ENCODE assay signal across 13 cellular contexts in genomic region chr5:35320029-35320428, GRCh38.
DNase-seq lines count a peak whose midpoint lies in the region; ATAC-seq and TF ChIP-seq lines count a peak whose summit lies in the region.
"Had no signal": no experiment of that assay in that cellular context is flagged by ENCODE, and none has a peak within 500 bp of the region (broad histone marks: within the 10 kb centered on the region; RNA-seq: fewer than 3 reads in every experiment).

No MANE protein-coding gene starts in this region.

- DNase-seq in neural progenitor cell (ENCODE audit: low spot score) (no peak), progenitor cell of endocrine pancreas (ENCODE audit: low spot score, unreplicated experiment) (no peak), Right ventricle myocardium superior (no peak)
- DNase-seq in stimulated activated naive CD4-positive, alpha-beta T cell treated with Interleukin-2 at 50 U/mL for 16 hours (lab: John Stamatoyannopoulos, UW): no peak
- DNase-seq: NCI-H510A treated with DMSO at 0.1 percent for 48 hours, T-helper 17 cell had no signal

- H3K4me2 ChIP-seq in neural progenitor cell: no peak overlapping the region

- H3K36me3 ChIP-seq in neural progenitor cell: no peaks in the 10 kb centered on the region

- no peak overlapping the region for H3K27ac ChIP-seq in neural progenitor cell
- H3K27ac ChIP-seq: GM23248 had no signal

- no peaks in the 10 kb centered on the region for H3F3A ChIP-seq in neural progenitor cell (ENCODE audit: low read depth)

- H3K27ac Mint-ChIP-seq in neural progenitor cell: no peak overlapping the region
- H3K27ac Mint-ChIP-seq in progenitor cell of endocrine pancreas: no peak overlapping the region
- H3K27ac Mint-ChIP-seq: T-helper 17 cell had no signal

- H3K27me3 Mint-ChIP-seq in neural progenitor cell (ENCODE audit: insufficient read depth, low read depth) (peaks cover 2% of the 10 kb centered on the region), progenitor cell of endocrine pancreas (no peaks in the 10 kb centered on the region)

- H3K79me2 ChIP-seq in neural progenitor cell (ENCODE audit: low read depth): no peaks in the 10 kb centered on the region

- intact Hi-C loops in Right ventricle myocardium superior (cut with DNase I): no loop called here

- no peaks in the 10 kb centered on the region for H3K9me3 ChIP-seq in neural progenitor cell (ENCODE audit: low read depth)

- H3K4me1 Mint-ChIP-seq in neural progenitor cell (peaks cover 9% of the 10 kb centered on the region), progenitor cell of endocrine pancreas (ENCODE audit: low read depth) (no peaks in the 10 kb centered on the region)

- H3K4me1 ChIP-seq in neural progenitor cell: no peaks in the 10 kb centered on the region

- H3K9me3 Mint-ChIP-seq in neural progenitor cell (no peaks in the 10 kb centered on the region), progenitor cell of endocrine pancreas (ENCODE audit: low read depth) (no peaks in the 10 kb centered on the region)

- H3K36me3 Mint-ChIP-seq in neural progenitor cell (no peaks in the 10 kb centered on the region), progenitor cell of endocrine pancreas (ENCODE audit: insufficient read depth) (no peaks in the 10 kb centered on the region)

- no peak overlapping the region for H2AFZ ChIP-seq in neural progenitor cell (replicated peaks)
- H2AFZ ChIP-seq: GM23248 had no signal

- TF ChIP-seq CTCF in neural progenitor cell (IDR thresholded peaks at IDR 0.05) (no peak), progenitor cell of endocrine pancreas (IDR thresholded peaks at IDR 0.05; ENCODE audit: unreplicated experiment) (no peak)

- H3K27me3 ChIP-seq in neural progenitor cell: no peaks in the 10 kb centered on the region
- H3K27me3 ChIP-seq: foreskin keratinocyte had no signal

- no peak overlapping the region for H3K4me3 ChIP-seq in neural progenitor cell
- H3K4me3 ChIP-seq: GM23248 had no signal

- H3K4me3 Mint-ChIP-seq in neural progenitor cell (no peak overlapping the region), progenitor cell of endocrine pancreas (ENCODE audit: low read depth) (no peak overlapping the region)
- H3K4me3 Mint-ChIP-seq: T-helper 17 cell had no signal

- no peaks in the 10 kb centered on the region for H4K20me1 ChIP-seq in neural progenitor cell (ENCODE audit: low read depth)

- ATAC-seq in GM18907 (IDR thresholded peaks at IDR 0.05; ENCODE audit: unreplicated experiment): peak; percentile 23
- ATAC-seq in GM21576 (IDR thresholded peaks at IDR 0.05; ENCODE audit: unreplicated experiment): peak; percentile 11
- peak; percentile 5 for ATAC-seq in HG03139 (IDR thresholded peaks at IDR 0.05; ENCODE audit: unreplicated experiment)
- peak; percentile 30 for ATAC-seq in esophagus mucosa
- no peak for ATAC-seq in Right ventricle myocardium superior (ENCODE audit: poor library complexity)
- ATAC-seq: left ventricle myocardium superior had no signal

- no peak overlapping the region for H3K9ac ChIP-seq in neural progenitor cell
- H3K9ac ChIP-seq: GM23248 had no signal
